21 cellular contexts compared by ENCODE assay signal in genomic region chr13:44103721-44104490, GRCh38.
DNase-seq lines count a peak whose midpoint lies in the region; ATAC-seq, FAIRE-seq and TF ChIP-seq lines count a peak whose summit lies in the region.
"Had no signal": no experiment of that assay in that cellular context is flagged by ENCODE, and none has a peak within 500 bp of the region (broad histone marks: within the 10 kb centered on the region; RNA-seq: fewer than 3 reads in every experiment).

No MANE protein-coding gene starts in this region.

- POLR2A ChIA-PET in HepG2 (lab: Yijun Ruan, JAX) = no interaction called here
- POLR2A ChIA-PET in CD4-positive, alpha-beta memory T cell (lab: Charles Lee; ENCODE audit: partially characterized antibody) = no interaction called here
- POLR2A ChIA-PET in CD4-positive, alpha-beta T cell (lab: Charles Lee) = no interaction called here

- TF ChIP-seq EP300 in HepG2 (IDR thresholded peaks at IDR 0.05; ENCODE audit: low read depth in 2 of 2, low read length in 2 of 2) (no peak), HepG2 (CRISPR knock-in tag; IDR thresholded peaks at IDR 0.05; ENCODE audit: borderline replicate concordance) (no peak), transverse colon (IDR thresholded peaks at IDR 0.05; ENCODE audit: low read depth) (no peak)

- H4K20me1 ChIP-seq in HepG2 (ENCODE audit: insufficient read depth, low read length) = no peaks in the 10 kb centered on the region

- H3K27me3 ChIP-seq in liver (ENCODE audit: control insufficient read depth in 4 of 4, insufficient read depth in 4 of 4, low read length in 3 of 4) (no peaks in the 10 kb centered on the region), HepG2 (ENCODE audit: control insufficient read depth in 1 of 2, insufficient read depth in 2 of 2, low read length in 2 of 2) (no peaks in the 10 kb centered on the region), transverse colon (no peaks in the 10 kb centered on the region)
- no peaks in the 10 kb centered on the region for H3K27me3 ChIP-seq in CD4-positive, alpha-beta memory T cell (ENCODE audit: insufficient read depth, low read length)
- no peaks in the 10 kb centered on the region for H3K27me3 ChIP-seq in CD4-positive, alpha-beta T cell (ENCODE audit: control insufficient read depth, insufficient read depth, low read length)

- H3K27me3 Mint-ChIP-seq in CD4-positive, alpha-beta memory T cell = peaks cover 8 to 9% of the 10 kb centered on the region in 2 donors
- H3K27me3 Mint-ChIP-seq in CD4-positive, alpha-beta T cell = peaks cover 9% of the 10 kb centered on the region

- no peak for TF ChIP-seq CTCF in liver (IDR thresholded peaks at IDR 0.05; ENCODE audit: low read depth, low read length, missing input control)
- TF ChIP-seq CTCF in HepG2 (CRISPR knock-in tag; IDR thresholded peaks at IDR 0.05) = no peak
- no peak for TF ChIP-seq CTCF in transverse colon (IDR thresholded peaks at IDR 0.05)
- no peak for TF ChIP-seq CTCF in CD4-positive, alpha-beta T cell (IDR thresholded peaks at IDR 0.05)

- H3K4me3 ChIP-seq in liver (ENCODE audit: low read depth in 1 of 3, low read length in 3 of 3) (no peak overlapping the region), HepG2 (replicated peaks in 1 of 3; ENCODE audit: insufficient read depth in 1 of 3, low read depth in 2 of 3, low read length in 3 of 3) (no peak overlapping the region), transverse colon (no peak overlapping the region)
- H3K4me3 ChIP-seq in CD4-positive, alpha-beta memory T cell (ENCODE audit: low read length in 2 of 2) = no peak overlapping the region
- H3K4me3 ChIP-seq: uterus had no signal

- H3K79me2 ChIP-seq in HepG2 (ENCODE audit: insufficient read depth, low read length) = no peaks in the 10 kb centered on the region

- H3K36me3 Mint-ChIP-seq in CD4-positive, alpha-beta memory T cell = no peaks in the 10 kb centered on the region
- H3K36me3 Mint-ChIP-seq in CD4-positive, alpha-beta T cell (ENCODE audit: low read depth) = no peaks in the 10 kb centered on the region
- H3K36me3 Mint-ChIP-seq: activated CD4-positive, alpha-beta memory T cell treated with anti-CD3 and anti-CD28 coated beads for 36 hours; activated naive CD8-positive, alpha-beta T cell treated with anti-CD3 and anti-CD28 coated beads, Interleukin-2, amount 10 ng/mL, durations not matched to agents 7 days and 5 days had no signal

- no peak overlapping the region for H3K27ac Mint-ChIP-seq in CD4-positive, alpha-beta memory T cell
- no peak overlapping the region for H3K27ac Mint-ChIP-seq in CD4-positive, alpha-beta T cell
- H3K27ac Mint-ChIP-seq: activated CD4-positive, alpha-beta memory T cell treated with anti-CD3 and anti-CD28 coated beads for 36 hours; activated naive CD8-positive, alpha-beta T cell treated with anti-CD3 and anti-CD28 coated beads, Interleukin-2, amount 10 ng/mL, durations not matched to agents 7 days and 5 days had no signal

- ATAC-seq in HepG2 = no peak
- ATAC-seq in HG03442 (IDR thresholded peaks at IDR 0.05; ENCODE audit: unreplicated experiment) = no peak
- no peak for ATAC-seq in CD4-positive, alpha-beta T cell (ENCODE audit: poor library complexity)
- ATAC-seq: stimulated activated naive CD8-positive, alpha-beta T cell treated with anti-CD3 and anti-CD28 coated beads, Interleukin-15, Interleukin-2, amounts not matched to agents 100 U/mL and 50 U/mL, for 24 hours had no signal

- peaks cover 15 to 57% (median 45%) of the 10 kb centered on the region in 4 donors for H3K4me1 ChIP-seq in liver (ENCODE audit: control insufficient read depth in 4 of 4, insufficient read depth in 4 of 4, low read length in 3 of 4)
- peaks cover 31% of the 10 kb centered on the region for H3K4me1 ChIP-seq in HepG2 (ENCODE audit: insufficient read depth, low read length)
- peaks cover 13 to 84% (median 45%) of the 10 kb centered on the region in 4 donors for H3K4me1 ChIP-seq in transverse colon
- no peaks in the 10 kb centered on the region for H3K4me1 ChIP-seq in CD4-positive, alpha-beta memory T cell (ENCODE audit: insufficient read depth, low read length)

- no peak overlapping the region for H3K4me2 ChIP-seq in HepG2 (ENCODE audit: low read depth, low read length)

- H3K9ac ChIP-seq in liver (ENCODE audit: low read depth in 1 of 2, low read length in 2 of 2) = no peak overlapping the region
- no peak overlapping the region for H3K9ac ChIP-seq in HepG2 (ENCODE audit: insufficient read depth, low read depth, low read length)

- no peaks in the 10 kb centered on the region for H3K4me1 Mint-ChIP-seq in CD4-positive, alpha-beta memory T cell
- H3K4me1 Mint-ChIP-seq in CD4-positive, alpha-beta T cell (ENCODE audit: low read depth) = no peaks in the 10 kb centered on the region
- H3K4me1 Mint-ChIP-seq: activated naive CD8-positive, alpha-beta T cell treated with anti-CD3 and anti-CD28 coated beads, Interleukin-2, amount 10 ng/mL, durations not matched to agents 7 days and 5 days had no signal

- TF ChIP-seq RAD21 in liver (IDR thresholded peaks at IDR 0.05) = peak in 1 of 2 donors; percentile 44
- TF ChIP-seq RAD21 in HepG2 (CRISPR knock-in tag; IDR thresholded peaks at IDR 0.05) = no peak

- H3K27ac ChIP-seq in liver (ENCODE audit: low read depth in 1 of 2, low read length in 2 of 2) (peak overlapping the region in 1 of 2 donors; percentile 15), HepG2 (ENCODE audit: extremely low read length, insufficient read depth, low read length) (no peak overlapping the region), transverse colon (peak overlapping the region; percentile 58 to 80 (median 72))
- no peak overlapping the region for H3K27ac ChIP-seq in CD4-positive, alpha-beta memory T cell (ENCODE audit: low read depth, low read length)
- no peak overlapping the region for H3K27ac ChIP-seq in CD4-positive, alpha-beta T cell (ENCODE audit: low read depth, low read length)
- H3K27ac ChIP-seq: C4-2B, uterus had no signal

- TF ChIP-seq POLR2A in HepG2 (IDR thresholded peaks at IDR 0.05; ENCODE audit: insufficient read depth in 1 of 2, low read depth in 2 of 2, low read length in 2 of 2) = no peak
- no peak for TF ChIP-seq POLR2A in transverse colon (IDR thresholded peaks at IDR 0.05)

- peaks cover 0 to 18% (median 12%) of the 10 kb centered on the region in 8 donors for H3K9me3 Mint-ChIP-seq in CD4-positive, alpha-beta memory T cell
- peaks cover 5% of the 10 kb centered on the region for H3K9me3 Mint-ChIP-seq in CD4-positive, alpha-beta T cell

- FAIRE-seq in HepG2 (lab: Jason Lieb, UNC) = no peak
- FAIRE-seq: A204.1 had no signal

- DNase-seq in HepG2 (ENCODE audit: low spot score) (no peak), globus pallidus (ENCODE audit: low spot score) (peak; percentile 86), myocyte (ENCODE audit: low read depth) (peak; percentile 45), transverse colon (peak; percentile 29)
- DNase-seq in CD4-positive, alpha-beta memory T cell = no peak
- no peak for DNase-seq in CD4-positive, alpha-beta T cell
- DNase-seq: activated CD4-positive, alpha-beta memory T cell treated with anti-CD3 and anti-CD28 coated beads for 36 hours; activated naive CD8-positive, alpha-beta T cell treated with anti-CD3 and anti-CD28 coated beads, Interleukin-2, amount 10 ng/mL, durations not matched to agents 7 days and 5 days; central memory CD4-positive, alpha-beta T cell; glutamatergic neuron; KBM-7; NCI-H1048; NCI-H82; RPMI8226; stimulated activated CD4-positive, alpha-beta T cell treated with anti-CD3 and anti-CD28 coated beads, Interleukin-15, amount 100 ng/mL, for 24 hours; stimulated activated naive CD8-positive, alpha-beta T cell treated with anti-CD3 and anti-CD28 coated beads, Interleukin-15, Interleukin-2, amounts not matched to agents 100 U/mL and 50 U/mL, for 24 hours; uterus had no signal

- BruUV-seq in HepG2 (replicated peaks; lab: Mats Ljungman, UMichigan) = no TSS peak

- in situ Hi-C loops in HepG2 (cut with HindIII; ENCODE audit: extremely low pct_ligation_motif_present, low pct_unique_long_range_greater_than_20kb) = no loop called here
- in situ Hi-C loops in transverse colon (cut with MboI; ENCODE audit: low pct_ligation_motif_present in 1 of 4, low pct_unique_long_range_greater_than_20kb in 1 of 4, low sequenced_read_pairs in 3 of 4) = no loop called here

- no peak overlapping the region for H3K4me3 Mint-ChIP-seq in CD4-positive, alpha-beta memory T cell
- no peak overlapping the region for H3K4me3 Mint-ChIP-seq in CD4-positive, alpha-beta T cell
- H3K4me3 Mint-ChIP-seq: activated CD4-positive, alpha-beta memory T cell treated with anti-CD3 and anti-CD28 coated beads for 36 hours; activated naive CD8-positive, alpha-beta T cell treated with anti-CD3 and anti-CD28 coated beads, Interleukin-2, amount 10 ng/mL, durations not matched to agents 7 days and 5 days had no signal

- intact Hi-C loops in HepG2 (cut with micrococcal nuclease; ENCODE audit: unreplicated experiment) (no loop called here), transverse colon (cut with DNase I; ENCODE audit: low total_unique reads) (no loop called here)
- intact Hi-C loops in CD4-positive, alpha-beta memory T cell (cut with micrococcal nuclease) = no loop called here
- intact Hi-C loops in CD4-positive, alpha-beta T cell (cut with DNase I, micrococcal nuclease) = no loop called here

- H2AFZ ChIP-seq in HepG2 (ENCODE audit: low read length) = no peak overlapping the region

- CTCF ChIA-PET in HepG2 (lab: Yijun Ruan, JAX; ENCODE audit: low intra/inter-chr PET ratio, low total read pairs) = no interaction called here
- CTCF ChIA-PET in CD4-positive, alpha-beta memory T cell (lab: Charles Lee; ENCODE audit: partially characterized antibody) = no interaction called here
- CTCF ChIA-PET in CD4-positive, alpha-beta T cell (lab: Charles Lee) = no interaction called here

- no peaks in the 10 kb centered on the region for H3K36me3 ChIP-seq in liver (ENCODE audit: control insufficient read depth in 4 of 4, insufficient read depth in 3 of 4, low read depth in 1 of 4, low read length in 3 of 4)
- H3K36me3 ChIP-seq in HepG2 (replicated peaks in 1 of 2; ENCODE audit: control insufficient read depth in 1 of 2, insufficient read depth in 2 of 2, low read length in 2 of 2) = no peaks in the 10 kb centered on the region
- no peaks in the 10 kb centered on the region for H3K36me3 ChIP-seq in transverse colon
- no peaks in the 10 kb centered on the region for H3K36me3 ChIP-seq in CD4-positive, alpha-beta memory T cell (ENCODE audit: insufficient read depth, low read length)
- H3K36me3 ChIP-seq: uterus had no signal

- H3K9me3 ChIP-seq in liver (ENCODE audit: control insufficient read depth in 4 of 4, low read length in 3 of 4) (peaks cover 0 to 4% (median 0%) of the 10 kb centered on the region in 4 donors), HepG2 (ENCODE audit: low read length) (peaks cover 4% of the 10 kb centered on the region; the same call in 1 of the 2 replicates), transverse colon (no peaks in the 10 kb centered on the region)
- no peaks in the 10 kb centered on the region for H3K9me3 ChIP-seq in CD4-positive, alpha-beta memory T cell (ENCODE audit: control insufficient read depth in 1 of 2, low read length in 2 of 2)
- peaks cover 4% of the 10 kb centered on the region for H3K9me3 ChIP-seq in CD4-positive, alpha-beta T cell (ENCODE audit: control insufficient read depth, low read length)
- H3K9me3 ChIP-seq: uterus had no signal

- 37% methylated on average over 6 of the region's 6 CpGs for WGBS in liver
- WGBS in HepG2 (ENCODE audit: low lambda C conversion rate) = 40% methylated on average over 6 of the region's 6 CpGs
- WGBS in transverse colon (ENCODE audit: low coverage in 1 of 2), 2 donors = 42% methylated on average over 5 to 6 of the region's 6 CpGs

Comparison
In these comparisons a context has a peak if more than half of its experiments do, and no peak if none do; other contexts are left out.
1. H3K27ac ChIP-seq: peak in transverse colon (4 of 4); none in HepG2 (single experiment), CD4-positive, alpha-beta memory T cell (single experiment) and CD4-positive, alpha-beta T cell (single experiment).
2. DNase-seq: peak in globus pallidus (single experiment), myocyte (single experiment) and transverse colon (single experiment); none in HepG2 (single experiment), CD4-positive, alpha-beta memory T cell (0 of 5) and CD4-positive, alpha-beta T cell (0 of 10).